ENCODE assay signal across 11 cellular contexts in genomic region chr14:103189481-103190470, GRCh38.
DNase-seq lines count a peak whose midpoint lies in the region; ATAC-seq and TF ChIP-seq lines count a peak whose summit lies in the region.
"Had no signal": no experiment of that assay in that cellular context is flagged by ENCODE, and none has a peak within 500 bp of the region (broad histone marks: within the 10 kb centered on the region; RNA-seq: fewer than 3 reads in every experiment).

No MANE protein-coding gene starts in this region.

- DNase-seq in activated naive CD4-positive, alpha-beta T cell treated with anti-CD3 and anti-CD28 coated beads, Interleukin-2, amount 10 ng/mL, durations not matched to agents 7 days and 5 days, result no peak
- no peak for DNase-seq in activated naive CD4-positive, alpha-beta T cell treated with anti-CD3 and anti-CD28 coated beads, Interleukin-2, amount 50 U/mL, for 16 hours
- no peak for DNase-seq in activated B cell treated with CpG ODN at 0.5 μM for 24 hours
- DNase-seq in islet precursor cell, result peak; percentile 43
- no peak for DNase-seq in stimulated activated naive CD8-positive, alpha-beta T cell treated with anti-CD3 and anti-CD28 coated beads, Interleukin-15, amount 100 ng/mL, for 72 hours
- DNase-seq in stimulated activated CD4-positive, alpha-beta T cell treated with anti-CD3 and anti-CD28 coated beads, Interleukin-4, amount 100 ng/mL, for 24 hours, result no peak
- no peak for DNase-seq in NCI-H187 (lab: John Stamatoyannopoulos, UW)
- DNase-seq: AML-193, Karpas-422, midbrain had no signal

- no peaks in the 10 kb centered on the region for H3K36me3 Mint-ChIP-seq in activated naive CD4-positive, alpha-beta T cell treated with anti-CD3 and anti-CD28 coated beads, Interleukin-2, amount 10 ng/mL, durations not matched to agents 7 days and 5 days
- no peaks in the 10 kb centered on the region for H3K36me3 Mint-ChIP-seq in activated B cell treated with CpG ODN at 0.5 μM for 24 hours (ENCODE audit: low read depth)

- H3K9me3 Mint-ChIP-seq in activated naive CD4-positive, alpha-beta T cell treated with anti-CD3 and anti-CD28 coated beads, Interleukin-2, amount 10 ng/mL, durations not matched to agents 7 days and 5 days, result no peaks in the 10 kb centered on the region
- peaks cover 3% of the 10 kb centered on the region for H3K9me3 Mint-ChIP-seq in activated B cell treated with CpG ODN at 0.5 μM for 24 hours
- H3K9me3 Mint-ChIP-seq in stimulated activated naive CD8-positive, alpha-beta T cell treated with anti-CD3 and anti-CD28 coated beads, Interleukin-15, amount 100 ng/mL, for 72 hours, result no peaks in the 10 kb centered on the region

- peak overlapping the region; percentile 24 for H3K27ac Mint-ChIP-seq in activated naive CD4-positive, alpha-beta T cell treated with anti-CD3 and anti-CD28 coated beads, Interleukin-2, amount 10 ng/mL, durations not matched to agents 7 days and 5 days
- no peak overlapping the region for H3K27ac Mint-ChIP-seq in activated B cell treated with CpG ODN at 0.5 μM for 24 hours
- H3K27ac Mint-ChIP-seq in stimulated activated naive CD8-positive, alpha-beta T cell treated with anti-CD3 and anti-CD28 coated beads, Interleukin-15, amount 100 ng/mL, for 72 hours, result no peak overlapping the region

- CTCF ChIA-PET in activated naive CD4-positive, alpha-beta T cell treated with anti-CD3 and anti-CD28 coated beads, Interleukin-2, amount 10 ng/mL, durations not matched to agents 7 days and 5 days (lab: Charles Lee), result no interaction called here
- CTCF ChIA-PET in activated B cell treated with CpG ODN at 0.5 μM for 24 hours (lab: Charles Lee), result no interaction called here

- H3K4me1 Mint-ChIP-seq in activated naive CD4-positive, alpha-beta T cell treated with anti-CD3 and anti-CD28 coated beads, Interleukin-2, amount 10 ng/mL, durations not matched to agents 7 days and 5 days, result peaks cover 10% of the 10 kb centered on the region
- H3K4me1 Mint-ChIP-seq in activated B cell treated with CpG ODN at 0.5 μM for 24 hours, result peaks cover 7% of the 10 kb centered on the region
- peaks cover 5% of the 10 kb centered on the region for H3K4me1 Mint-ChIP-seq in stimulated activated naive CD8-positive, alpha-beta T cell treated with anti-CD3 and anti-CD28 coated beads, Interleukin-15, amount 100 ng/mL, for 72 hours

- TF ChIP-seq CTCF in activated B cell treated with CpG ODN at 0.5 μM for 24 hours (IDR thresholded peaks at IDR 0.05), result no peak

- H3K27me3 Mint-ChIP-seq in activated naive CD4-positive, alpha-beta T cell treated with anti-CD3 and anti-CD28 coated beads, Interleukin-2, amount 10 ng/mL, durations not matched to agents 7 days and 5 days, result peaks cover 71% of the 10 kb centered on the region
- H3K27me3 Mint-ChIP-seq in activated B cell treated with CpG ODN at 0.5 μM for 24 hours, result peaks cover 51% of the 10 kb centered on the region
- peaks cover 50% of the 10 kb centered on the region for H3K27me3 Mint-ChIP-seq in stimulated activated naive CD8-positive, alpha-beta T cell treated with anti-CD3 and anti-CD28 coated beads, Interleukin-15, amount 100 ng/mL, for 72 hours

- peak overlapping the region; percentile 52 for H3K4me3 Mint-ChIP-seq in activated naive CD4-positive, alpha-beta T cell treated with anti-CD3 and anti-CD28 coated beads, Interleukin-2, amount 10 ng/mL, durations not matched to agents 7 days and 5 days
- H3K4me3 Mint-ChIP-seq in activated B cell treated with CpG ODN at 0.5 μM for 24 hours, result peak overlapping the region; percentile 38
- H3K4me3 Mint-ChIP-seq in stimulated activated naive CD8-positive, alpha-beta T cell treated with anti-CD3 and anti-CD28 coated beads, Interleukin-15, amount 100 ng/mL, for 72 hours, result peak overlapping the region; percentile 54 to 72

- intact Hi-C loops in activated B cell treated with CpG ODN at 0.5 μM for 24 hours (cut with micrococcal nuclease), result loop anchor here (5.0 kb wide), 2 partner anchors 103 to 497 kb away; no protein-coding TSS in a partner anchor

- POLR2A ChIA-PET in activated B cell treated with CpG ODN at 0.5 μM for 24 hours (lab: Charles Lee), result no interaction called here

- no peak for ATAC-seq in activated B cell treated with CpG ODN at 0.5 μM for 24 hours (ENCODE audit: low read depth)
- ATAC-seq in stimulated activated naive CD8-positive, alpha-beta T cell treated with anti-CD3 and anti-CD28 coated beads, Interleukin-15, amount 100 ng/mL, for 72 hours, result peak; percentile 45
- ATAC-seq in HG02623 (IDR thresholded peaks at IDR 0.05; ENCODE audit: unreplicated experiment), result no peak
